Comparison of ENCODE assay signal across 2 cellular contexts in genomic region chr1:31820196-31820595, GRCh38. TPM values are rescaled to one million over a fixed set of nuclear protein-coding genes. Genes with fewer than 3 reads are reported as not detected.
"Had no signal": no experiment of that assay in that cellular context is flagged by ENCODE, and none has a peak within 500 bp of the region (broad histone marks: within the 10 kb centered on the region; RNA-seq: fewer than 3 reads in every experiment).

No MANE protein-coding gene starts in this region.

RNA-seq across cellular contexts. Expression of gene SPOCD1, which starts 4.4 kb away (rescaled TPM):
- total RNA-seq: occipital lobe, temporal lobe had no signal
